8 cellular contexts compared by ENCODE assay signal in genomic region chr2:119407430-119408220, GRCh38. TPM values are rescaled to one million over a fixed set of nuclear protein-coding genes. Genes with fewer than 3 reads are reported as not detected.
DNase-seq lines count a peak whose midpoint lies in the region; ATAC-seq and TF ChIP-seq lines count a peak whose summit lies in the region.

No MANE protein-coding gene starts in this region.

- peak; percentile 81 for TF ChIP-seq CTCF in Loucy (conservative IDR thresholded peaks at IDR 0.05; ENCODE audit: low read length)
- TF ChIP-seq CTCF in endothelial cell (IDR thresholded peaks at IDR 0.05; ENCODE audit: unreplicated experiment), result peak; percentile 94
- peak; percentile 86 for TF ChIP-seq CTCF in mesothelial cell of epicardium (IDR thresholded peaks at IDR 0.05; ENCODE audit: unreplicated experiment)

- H3K36me3 Mint-ChIP-seq in endothelial cell (ENCODE audit: low read depth, unreplicated experiment), result no peaks in the 10 kb centered on the region
- no peaks in the 10 kb centered on the region for H3K36me3 Mint-ChIP-seq in mesothelial cell of epicardium

- H4K20me1 ChIP-seq in Loucy (ENCODE audit: insufficient read depth, low read length, poor library complexity, severe bottlenecking), result no peaks in the 10 kb centered on the region

- H3K4me1 Mint-ChIP-seq in endothelial cell (ENCODE audit: unreplicated experiment) (peaks cover 8% of the 10 kb centered on the region), mesothelial cell of epicardium (no peaks in the 10 kb centered on the region)

- H3K4me3 ChIP-seq in Loucy (ENCODE audit: low read length, poor library complexity, severe bottlenecking), result no peak overlapping the region

- H3K4me3 Mint-ChIP-seq in endothelial cell (ENCODE audit: unreplicated experiment) (no peak overlapping the region), mesothelial cell of epicardium (no peak overlapping the region)

- H3K9me3 ChIP-seq in Loucy (ENCODE audit: insufficient read depth, low read depth, low read length), result no peaks in the 10 kb centered on the region

- no peak overlapping the region for H2AFZ ChIP-seq in Loucy (ENCODE audit: low read length)

- H3K9ac ChIP-seq in Loucy (ENCODE audit: low read depth, low read length, poor library complexity, severe bottlenecking), result no peak overlapping the region

- no peaks in the 10 kb centered on the region for H3K27me3 ChIP-seq in Loucy (ENCODE audit: insufficient read depth, low read length, poor library complexity, severe bottlenecking)

- H3K4me1 ChIP-seq in Loucy (ENCODE audit: insufficient read depth, low read length, poor library complexity, severe bottlenecking), result no peaks in the 10 kb centered on the region

- H3F3A ChIP-seq in Loucy (ENCODE audit: low read depth), result no peaks in the 10 kb centered on the region

- H3K27ac Mint-ChIP-seq in endothelial cell (ENCODE audit: unreplicated experiment) (peak overlapping the region; percentile 2), mesothelial cell of epicardium (no peak overlapping the region)

- H3K79me2 ChIP-seq in Loucy (ENCODE audit: insufficient read depth, low read length), result no peaks in the 10 kb centered on the region

- TF ChIP-seq POLR2A in GM18505 (IDR thresholded peaks at IDR 0.05; ENCODE audit: borderline replicate concordance, extremely low read depth, insufficient read depth, insufficient read length), result no peak

- H3K9me2 ChIP-seq in Loucy (replicated peaks; ENCODE audit: low read depth, low read length), result no peaks in the 10 kb centered on the region

- peak; percentile 48 for ATAC-seq in GM18861 (IDR thresholded peaks at IDR 0.05; ENCODE audit: unreplicated experiment)
- no peak for ATAC-seq in GM18505 (IDR thresholded peaks at IDR 0.05; ENCODE audit: unreplicated experiment)
- ATAC-seq in HG03565 (IDR thresholded peaks at IDR 0.05; ENCODE audit: unreplicated experiment), result no peak

- H3K4me2 ChIP-seq in Loucy (ENCODE audit: low read depth, low read length, poor library complexity, severe bottlenecking), result no peak overlapping the region

- no peaks in the 10 kb centered on the region for H3K36me3 ChIP-seq in Loucy (ENCODE audit: insufficient read depth, low read length)

- H3K27me3 Mint-ChIP-seq in endothelial cell (ENCODE audit: unreplicated experiment) (no peaks in the 10 kb centered on the region), mesothelial cell of epicardium (ENCODE audit: low read depth) (no peaks in the 10 kb centered on the region)

- H3K9me3 Mint-ChIP-seq in endothelial cell (ENCODE audit: unreplicated experiment) (no peaks in the 10 kb centered on the region), mesothelial cell of epicardium (peaks cover 20% of the 10 kb centered on the region)

- DNase-seq in COLO668 (lab: John Stamatoyannopoulos, UW; ENCODE audit: unreplicated experiment) (peak; percentile 45), SKM-1 (lab: John Stamatoyannopoulos, UW; ENCODE audit: unreplicated experiment) (peak; percentile 43), endothelial cell (ENCODE audit: low spot score) (peak; percentile 71), mesothelial cell of epicardium (ENCODE audit: low spot score in 2 of 2, unreplicated experiment in 2 of 2) (peak in 1 of 2 experiments; percentile 70)

RNA-seq across cellular contexts. Expression of gene TMEM37, which starts 24.0 kb away (rescaled TPM):
- total RNA-seq in endothelial cell (ENCODE audit: unreplicated experiment), result 11.4 TPM
- total RNA-seq in mesothelial cell of epicardium, result 11.9 to 13.6 TPM (median 12.6 TPM) in 3 replicates

RNA-seq across cellular contexts. Expression of gene DBI, which starts 40.8 kb away (rescaled TPM):
- total RNA-seq in endothelial cell (ENCODE audit: unreplicated experiment) (180 TPM), mesothelial cell of epicardium (38.9 to 44.9 TPM (median 43.3 TPM) in 3 replicates)

RNA-seq across cellular contexts. Expression of gene C2orf76, which starts 41.0 kb away (rescaled TPM):
- total RNA-seq in endothelial cell (ENCODE audit: unreplicated experiment), result 10.8 TPM
- total RNA-seq in mesothelial cell of epicardium, result 8.4 to 12.2 TPM (median 9.2 TPM) in 3 replicates
